1 cellular context compared by ENCODE assay signal in the genomic region with DNA sequence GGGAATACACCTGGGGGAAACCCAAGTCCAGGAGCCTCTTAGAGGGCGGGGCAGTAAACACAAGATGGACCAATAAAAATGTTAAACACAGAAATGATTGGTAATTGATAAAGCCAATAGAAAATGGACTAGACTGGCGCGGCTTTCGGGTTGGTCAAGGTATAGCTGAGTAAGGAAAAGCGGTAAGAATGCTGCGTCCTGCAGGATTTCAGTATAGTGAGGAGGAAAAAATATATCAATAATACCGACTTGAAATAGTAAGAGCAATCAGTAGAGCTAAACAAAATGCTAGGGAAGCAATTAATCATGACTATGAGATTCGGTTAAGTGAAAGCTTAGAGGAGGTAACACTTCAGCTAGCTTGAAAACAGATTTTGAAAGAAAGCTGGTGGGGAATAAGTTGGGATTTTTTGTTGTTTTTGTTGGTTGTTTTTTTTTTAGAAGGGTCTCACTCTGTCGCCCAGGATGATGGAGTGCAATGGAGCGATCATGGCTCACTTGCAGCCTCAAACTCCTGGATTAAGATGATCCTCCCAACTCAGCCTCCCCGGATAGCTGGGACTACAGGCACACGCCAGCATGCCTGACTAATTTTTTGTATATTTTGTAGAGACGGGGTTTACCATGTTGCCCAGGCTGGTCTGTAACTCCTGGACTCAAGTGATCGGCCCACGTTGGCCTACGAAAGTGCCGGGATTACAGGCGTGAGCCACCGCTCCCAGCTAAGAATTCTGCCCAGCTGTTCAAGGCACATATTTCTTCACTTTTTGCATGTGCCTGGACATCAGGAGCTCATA.
TF ChIP-seq lines count a peak whose summit lies in the region.

No MANE protein-coding gene starts in this region.

TF ChIP-seq in K562, 482 proteins besides CTCF, POLR2A, EP300 and RAD21 (continued from another document):
- TF ChIP-seq, protein P1, sequence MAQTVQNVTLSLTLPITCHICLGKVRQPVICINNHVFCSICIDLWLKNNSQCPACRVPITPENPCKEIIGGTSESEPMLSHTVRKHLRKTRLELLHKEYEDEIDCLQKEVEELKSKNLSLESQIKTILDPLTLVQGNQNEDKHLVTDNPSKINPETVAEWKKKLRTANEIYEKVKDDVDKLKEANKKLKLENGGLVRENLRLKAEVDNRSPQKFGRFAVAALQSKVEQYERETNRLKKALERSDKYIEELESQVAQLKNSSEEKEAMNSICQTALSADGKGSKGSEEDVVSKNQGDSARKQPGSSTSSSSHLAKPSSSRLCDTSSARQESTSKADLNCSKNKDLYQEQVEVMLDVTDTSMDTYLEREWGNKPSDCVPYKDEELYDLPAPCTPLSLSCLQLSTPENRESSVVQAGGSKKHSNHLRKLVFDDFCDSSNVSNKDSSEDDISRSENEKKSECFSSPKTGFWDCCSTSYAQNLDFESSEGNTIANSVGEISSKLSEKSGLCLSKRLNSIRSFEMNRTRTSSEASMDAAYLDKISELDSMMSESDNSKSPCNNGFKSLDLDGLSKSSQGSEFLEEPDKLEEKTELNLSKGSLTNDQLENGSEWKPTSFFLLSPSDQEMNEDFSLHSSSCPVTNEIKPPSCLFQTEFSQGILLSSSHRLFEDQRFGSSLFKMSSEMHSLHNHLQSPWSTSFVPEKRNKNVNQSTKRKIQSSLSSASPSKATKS (CRISPR knock-in tag; IDR thresholded peaks at IDR 0.05), result no peak
- no peak for TF ChIP-seq NRF1 (conservative IDR thresholded peaks at IDR 0.05 in 1 of 2, IDR thresholded peaks at IDR 0.05 in 1 of 2)
- TF ChIP-seq, protein P2, sequence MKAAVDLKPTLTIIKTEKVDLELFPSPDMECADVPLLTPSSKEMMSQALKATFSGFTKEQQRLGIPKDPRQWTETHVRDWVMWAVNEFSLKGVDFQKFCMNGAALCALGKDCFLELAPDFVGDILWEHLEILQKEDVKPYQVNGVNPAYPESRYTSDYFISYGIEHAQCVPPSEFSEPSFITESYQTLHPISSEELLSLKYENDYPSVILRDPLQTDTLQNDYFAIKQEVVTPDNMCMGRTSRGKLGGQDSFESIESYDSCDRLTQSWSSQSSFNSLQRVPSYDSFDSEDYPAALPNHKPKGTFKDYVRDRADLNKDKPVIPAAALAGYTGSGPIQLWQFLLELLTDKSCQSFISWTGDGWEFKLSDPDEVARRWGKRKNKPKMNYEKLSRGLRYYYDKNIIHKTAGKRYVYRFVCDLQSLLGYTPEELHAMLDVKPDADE (conservative IDR thresholded peaks at IDR 0.05; ENCODE audit: control insufficient read depth, low read depth, low read length), result no peak
- no peak for TF ChIP-seq GATAD2B (IDR thresholded peaks at IDR 0.05; ENCODE audit: borderline replicate concordance)
- TF ChIP-seq, protein P3, sequence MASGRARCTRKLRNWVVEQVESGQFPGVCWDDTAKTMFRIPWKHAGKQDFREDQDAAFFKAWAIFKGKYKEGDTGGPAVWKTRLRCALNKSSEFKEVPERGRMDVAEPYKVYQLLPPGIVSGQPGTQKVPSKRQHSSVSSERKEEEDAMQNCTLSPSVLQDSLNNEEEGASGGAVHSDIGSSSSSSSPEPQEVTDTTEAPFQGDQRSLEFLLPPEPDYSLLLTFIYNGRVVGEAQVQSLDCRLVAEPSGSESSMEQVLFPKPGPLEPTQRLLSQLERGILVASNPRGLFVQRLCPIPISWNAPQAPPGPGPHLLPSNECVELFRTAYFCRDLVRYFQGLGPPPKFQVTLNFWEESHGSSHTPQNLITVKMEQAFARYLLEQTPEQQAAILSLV (tag; IDR thresholded peaks at IDR 0.05), result no peak
- TF ChIP-seq, protein P4, sequence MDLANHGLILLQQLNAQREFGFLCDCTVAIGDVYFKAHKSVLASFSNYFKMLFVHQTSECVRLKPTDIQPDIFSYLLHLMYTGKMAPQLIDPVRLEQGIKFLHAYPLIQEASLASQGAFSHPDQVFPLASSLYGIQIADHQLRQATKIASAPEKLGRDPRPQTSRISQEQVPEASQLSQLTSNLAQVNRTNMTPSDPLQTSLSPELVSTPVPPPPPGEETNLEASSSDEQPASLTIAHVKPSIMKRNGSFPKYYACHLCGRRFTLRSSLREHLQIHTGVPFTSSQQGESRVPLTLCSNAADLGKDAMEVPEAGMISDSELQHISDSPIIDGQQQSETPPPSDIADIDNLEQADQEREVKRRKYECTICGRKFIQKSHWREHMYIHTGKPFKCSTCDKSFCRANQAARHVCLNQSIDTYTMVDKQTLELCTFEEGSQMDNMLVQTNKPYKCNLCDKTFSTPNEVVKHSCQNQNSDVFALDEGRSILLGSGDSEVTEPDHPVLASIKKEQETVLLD (IDR thresholded peaks at IDR 0.05), result 0 out of 2 replicates have a peak, but pooled peaks have one; percentile 2
- TF ChIP-seq KHSRP (IDR thresholded peaks at IDR 0.05), result no peak
- TF ChIP-seq, protein P5, sequence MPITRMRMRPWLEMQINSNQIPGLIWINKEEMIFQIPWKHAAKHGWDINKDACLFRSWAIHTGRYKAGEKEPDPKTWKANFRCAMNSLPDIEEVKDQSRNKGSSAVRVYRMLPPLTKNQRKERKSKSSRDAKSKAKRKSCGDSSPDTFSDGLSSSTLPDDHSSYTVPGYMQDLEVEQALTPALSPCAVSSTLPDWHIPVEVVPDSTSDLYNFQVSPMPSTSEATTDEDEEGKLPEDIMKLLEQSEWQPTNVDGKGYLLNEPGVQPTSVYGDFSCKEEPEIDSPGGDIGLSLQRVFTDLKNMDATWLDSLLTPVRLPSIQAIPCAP (CRISPR knock-in tag; IDR thresholded peaks at IDR 0.05; ENCODE audit: borderline replicate concordance), result no peak
- TF ChIP-seq, protein P6, sequence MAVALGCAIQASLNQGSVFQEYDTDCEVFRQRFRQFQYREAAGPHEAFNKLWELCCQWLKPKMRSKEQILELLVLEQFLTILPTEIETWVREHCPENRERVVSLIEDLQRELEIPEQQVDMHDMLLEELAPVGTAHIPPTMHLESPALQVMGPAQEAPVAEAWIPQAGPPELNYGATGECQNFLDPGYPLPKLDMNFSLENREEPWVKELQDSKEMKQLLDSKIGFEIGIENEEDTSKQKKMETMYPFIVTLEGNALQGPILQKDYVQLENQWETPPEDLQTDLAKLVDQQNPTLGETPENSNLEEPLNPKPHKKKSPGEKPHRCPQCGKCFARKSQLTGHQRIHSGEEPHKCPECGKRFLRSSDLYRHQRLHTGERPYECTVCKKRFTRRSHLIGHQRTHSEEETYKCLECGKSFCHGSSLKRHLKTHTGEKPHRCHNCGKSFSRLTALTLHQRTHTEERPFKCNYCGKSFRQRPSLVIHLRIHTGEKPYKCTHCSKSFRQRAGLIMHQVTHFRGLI (CRISPR knock-in tag; IDR thresholded peaks at IDR 0.05), result no peak
- TF ChIP-seq CBX2 (IDR thresholded peaks at IDR 0.05; ENCODE audit: insufficient read depth, low read length, poor library complexity, severe bottlenecking), result no peak
- TF ChIP-seq HDAC3 (IDR thresholded peaks at IDR 0.05; ENCODE audit: borderline replicate concordance, partially characterized antibody), result no peak
- no peak for TF ChIP-seq MBD2 (IDR thresholded peaks at IDR 0.05; ENCODE audit: borderline replicate concordance, low read depth)
- no peak for TF ChIP-seq NCOA6 (IDR thresholded peaks at IDR 0.05)
TF ChIP-seq in K562: peak in this region for 11.
